ENCODE assay signal across 16 cellular contexts in genomic region chr7:16851829-16852228, GRCh38. TPM values are rescaled to one million over a fixed set of nuclear protein-coding genes. Genes with fewer than 3 reads are reported as not detected.
DNase-seq lines count a peak whose midpoint lies in the region; ATAC-seq and TF ChIP-seq lines count a peak whose summit lies in the region.
"Had no signal": no experiment of that assay in that cellular context is flagged by ENCODE, and none has a peak within 500 bp of the region (broad histone marks: within the 10 kb centered on the region; RNA-seq: fewer than 3 reads in every experiment).

No MANE protein-coding gene starts in this region.

- no peaks in the 10 kb centered on the region for H3K27me3 Mint-ChIP-seq in activated B cell treated with CpG ODN at 0.5 μM for 24 hours
- peaks cover 16 to 42% (median 38%) of the 10 kb centered on the region in 5 donors for H3K27me3 Mint-ChIP-seq in naive thymus-derived CD4-positive, alpha-beta T cell

- H3K27ac ChIP-seq in naive thymus-derived CD4-positive, alpha-beta T cell (ENCODE audit: low read depth, low read length): no peak overlapping the region
- H3K27ac ChIP-seq: WERI-Rb-1 had no signal

- no peaks in the 10 kb centered on the region for H3K4me1 ChIP-seq in naive thymus-derived CD4-positive, alpha-beta T cell (ENCODE audit: control insufficient read depth in 2 of 2, insufficient read depth in 2 of 2, low read length in 2 of 2)

- peak overlapping the region; percentile 59 for H3K4me3 Mint-ChIP-seq in activated B cell treated with CpG ODN at 0.5 μM for 24 hours
- H3K4me3 Mint-ChIP-seq in naive thymus-derived CD4-positive, alpha-beta T cell: peak overlapping the region in 1 of 10 donors; percentile 41
- H3K4me3 Mint-ChIP-seq: activated CD8-positive, alpha-beta memory T cell treated with anti-CD3 and anti-CD28 coated beads, Interleukin-2, amount 10 ng/mL, durations not matched to agents 7 days and 5 days; HFFc6 had no signal

- intact Hi-C loops in activated B cell treated with CpG ODN at 0.5 μM for 24 hours (cut with micrococcal nuclease): no loop called here
- intact Hi-C loops in naive thymus-derived CD4-positive, alpha-beta T cell (cut with micrococcal nuclease): no loop called here

- CTCF ChIA-PET in activated B cell treated with CpG ODN at 0.5 μM for 24 hours (lab: Charles Lee): no interaction called here
- CTCF ChIA-PET in naive thymus-derived CD4-positive, alpha-beta T cell (lab: Charles Lee): no interaction called here

- H3K36me3 ChIP-seq in naive thymus-derived CD4-positive, alpha-beta T cell (ENCODE audit: control insufficient read depth in 2 of 3, insufficient read depth in 3 of 3, low read length in 3 of 3): no peaks in the 10 kb centered on the region
- H3K36me3 ChIP-seq: WERI-Rb-1 had no signal

- no peaks in the 10 kb centered on the region for H3K36me3 Mint-ChIP-seq in activated B cell treated with CpG ODN at 0.5 μM for 24 hours (ENCODE audit: low read depth)
- no peaks in the 10 kb centered on the region for H3K36me3 Mint-ChIP-seq in naive thymus-derived CD4-positive, alpha-beta T cell
- H3K36me3 Mint-ChIP-seq: activated CD8-positive, alpha-beta memory T cell treated with anti-CD3 and anti-CD28 coated beads, Interleukin-2, amount 10 ng/mL, durations not matched to agents 7 days and 5 days had no signal

- no peaks in the 10 kb centered on the region for H3K9me3 Mint-ChIP-seq in activated B cell treated with CpG ODN at 0.5 μM for 24 hours
- H3K9me3 Mint-ChIP-seq in naive thymus-derived CD4-positive, alpha-beta T cell: no peaks in the 10 kb centered on the region
- H3K9me3 Mint-ChIP-seq: HFFc6 had no signal

- no peak overlapping the region for H3K27ac Mint-ChIP-seq in activated B cell treated with CpG ODN at 0.5 μM for 24 hours
- no peak overlapping the region for H3K27ac Mint-ChIP-seq in naive thymus-derived CD4-positive, alpha-beta T cell
- H3K27ac Mint-ChIP-seq: activated CD8-positive, alpha-beta memory T cell treated with anti-CD3 and anti-CD28 coated beads, Interleukin-2, amount 10 ng/mL, durations not matched to agents 7 days and 5 days; HFFc6 had no signal

- POLR2A ChIA-PET in activated B cell treated with CpG ODN at 0.5 μM for 24 hours (lab: Charles Lee): no interaction called here
- POLR2A ChIA-PET in naive thymus-derived CD4-positive, alpha-beta T cell (lab: Charles Lee): no interaction called here

- H3K4me3 ChIP-seq in naive thymus-derived CD4-positive, alpha-beta T cell (ENCODE audit: low read length): no peak overlapping the region

- TF ChIP-seq CTCF in activated B cell treated with CpG ODN at 0.5 μM for 24 hours (IDR thresholded peaks at IDR 0.05): no peak
- no peak for TF ChIP-seq CTCF in omental fat pad (IDR thresholded peaks at IDR 0.05)

- peak; percentile 21 for DNase-seq in CMK (ENCODE audit: low read depth)
- peak; percentile 31 for DNase-seq in NCI-H524 treated with DMSO at 0.1 percent for 48 hours (lab: John Stamatoyannopoulos, UW)
- no peak for DNase-seq in activated B cell treated with CpG ODN at 0.5 μM for 24 hours
- DNase-seq in naive thymus-derived CD4-positive, alpha-beta T cell: no peak
- no peak for DNase-seq in omental fat pad (ENCODE audit: low spot score)
- no peak for DNase-seq in A172 (ENCODE audit: low spot score)
- DNase-seq: activated CD8-positive, alpha-beta memory T cell treated with anti-CD3 and anti-CD28 coated beads, Interleukin-2, amount 10 ng/mL, durations not matched to agents 7 days and 5 days; activated naive CD4-positive, alpha-beta T cell treated with Interleukin-2 at 50 U/mL for 16 hours; DND-41; HFFc6; mammary epithelial cell; WERI-Rb-1 had no signal

- H3K4me1 Mint-ChIP-seq in activated B cell treated with CpG ODN at 0.5 μM for 24 hours: peaks cover 17% of the 10 kb centered on the region
- H3K4me1 Mint-ChIP-seq in naive thymus-derived CD4-positive, alpha-beta T cell: peaks cover 0 to 12% (median 5%) of the 10 kb centered on the region in 7 donors
- H3K4me1 Mint-ChIP-seq: activated CD8-positive, alpha-beta memory T cell treated with anti-CD3 and anti-CD28 coated beads, Interleukin-2, amount 10 ng/mL, durations not matched to agents 7 days and 5 days had no signal

- ATAC-seq in activated B cell treated with CpG ODN at 0.5 μM for 24 hours (ENCODE audit: low read depth): peak; percentile 72
- ATAC-seq in naive thymus-derived CD4-positive, alpha-beta T cell: peak; percentile 70
- no peak for ATAC-seq in omental fat pad (ENCODE audit: low FRiP score)
- no peak for ATAC-seq in GM19351 (IDR thresholded peaks at IDR 0.05; ENCODE audit: unreplicated experiment)
- ATAC-seq in HG02588 (IDR thresholded peaks at IDR 0.05; ENCODE audit: unreplicated experiment): no peak
- ATAC-seq: activated CD8-positive, alpha-beta memory T cell treated with anti-CD3 and anti-CD28 coated beads, Interleukin-2, amount 10 ng/mL, durations not matched to agents 7 days and 5 days had no signal

- no peaks in the 10 kb centered on the region for H3K27me3 ChIP-seq in naive thymus-derived CD4-positive, alpha-beta T cell (ENCODE audit: control insufficient read depth in 2 of 2, insufficient read depth in 2 of 2, low read length in 2 of 2)

- H3K9me3 ChIP-seq in naive thymus-derived CD4-positive, alpha-beta T cell (ENCODE audit: control insufficient read depth in 2 of 3, low read length in 3 of 3): no peaks in the 10 kb centered on the region

RNA-seq across cellular contexts. Expression of gene AGR3, which starts 30.0 kb away (rescaled TPM):
- total RNA-seq in activated B cell treated with CpG ODN at 0.5 μM for 24 hours (not detected in 2 replicates), omental fat pad (not detected)
- total RNA-seq in naive thymus-derived CD4-positive, alpha-beta T cell: not detected
- polyA plus RNA-seq in naive thymus-derived CD4-positive, alpha-beta T cell: not detected
- not detected in 2 replicates for total RNA-seq in A172 (2014; rRNA removed; shearing (Covaris generic))
- total RNA-seq: activated CD8-positive, alpha-beta memory T cell treated with anti-CD3 and anti-CD28 coated beads, Interleukin-2, amount 10 ng/mL, durations not matched to agents 7 days and 5 days; HFFc6; M059J; mammary epithelial cell; skeletal muscle tissue had no signal
- polyA plus RNA-seq: mammary epithelial cell had no signal

RNA-seq across cellular contexts. Expression of gene AGR2, which starts 47.0 kb away (rescaled TPM):
- total RNA-seq in activated B cell treated with CpG ODN at 0.5 μM for 24 hours (not detected in 2 replicates), omental fat pad (under 1 TPM in 1 of 4 donors, not detected in 3; 0.46 TPM)
- not detected for total RNA-seq in naive thymus-derived CD4-positive, alpha-beta T cell
- polyA plus RNA-seq in naive thymus-derived CD4-positive, alpha-beta T cell: not detected
- total RNA-seq in A172 (2014; rRNA removed; shearing (Covaris generic)): not detected in 2 replicates
- total RNA-seq: activated CD8-positive, alpha-beta memory T cell treated with anti-CD3 and anti-CD28 coated beads, Interleukin-2, amount 10 ng/mL, durations not matched to agents 7 days and 5 days; HFFc6; M059J had no signal

Comparison
In these comparisons a context has a peak if more than half of its experiments do, and no peak if none do; other contexts are left out.
1. DNase-seq: peak in CMK (single experiment) and NCI-H524 treated with DMSO at 0.1 percent for 48 hours (single experiment); none in activated B cell treated with CpG ODN at 0.5 μM for 24 hours (single experiment), naive thymus-derived CD4-positive, alpha-beta T cell (0 of 9), omental fat pad (single experiment) and A172 (single experiment).
2. ATAC-seq: peak in activated B cell treated with CpG ODN at 0.5 μM for 24 hours (single experiment) and naive thymus-derived CD4-positive, alpha-beta T cell (single experiment); none in omental fat pad (single experiment), GM19351 (single experiment) and HG02588 (single experiment).